ENCODE assay signal across 3 cellular contexts in genomic region chr12:126258190-126258589, GRCh38.
"Had no signal": no experiment of that assay in that cellular context is flagged by ENCODE, and none has a peak within 500 bp of the region (broad histone marks: within the 10 kb centered on the region; RNA-seq: fewer than 3 reads in every experiment).

No MANE protein-coding gene starts in this region.

- DNase-seq: GDM1, GF-D8 had no signal

- ATAC-seq: GM12878 had no signal

- H3K4me3 ChIP-seq: GM12878 had no signal
